ENCODE assay signal across 8 cellular contexts in the genomic region with DNA sequence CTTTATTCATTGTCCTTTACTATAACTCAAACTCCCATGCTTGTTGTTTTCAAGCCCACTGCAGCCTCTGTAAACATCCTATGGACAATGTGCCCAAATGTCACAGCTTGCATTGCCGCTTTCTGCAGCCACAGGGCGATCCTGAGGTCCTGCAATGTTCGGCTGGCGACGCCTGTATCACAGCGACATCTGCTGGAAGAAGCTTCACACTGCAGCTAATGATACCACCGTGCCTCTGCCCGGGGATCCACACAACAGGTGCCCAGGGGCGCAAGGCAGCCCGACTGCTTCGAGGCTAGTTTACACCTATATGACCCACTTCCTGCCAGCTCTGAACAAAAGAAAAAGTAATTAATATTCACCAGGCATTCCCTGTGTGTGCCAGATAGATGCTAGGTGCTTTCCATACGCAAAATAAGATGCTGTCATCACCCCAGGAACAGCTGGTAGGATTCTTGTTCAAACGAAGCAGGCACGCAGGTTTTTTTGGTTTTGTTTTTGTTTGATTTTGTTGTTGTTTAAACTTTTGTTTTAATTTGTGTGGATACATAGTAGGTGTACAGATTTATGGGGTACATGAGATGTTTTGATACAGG.
DNase-seq lines count a peak whose midpoint lies in the region; ATAC-seq and TF ChIP-seq lines count a peak whose summit lies in the region.

No MANE protein-coding gene starts in this region.

- H3K27me3 Mint-ChIP-seq in natural killer cell (ENCODE audit: low read depth in 2 of 2), result peaks cover 0 to 6% of the 10 kb centered on the region in 2 donors
- H3K27me3 Mint-ChIP-seq in stimulated activated naive CD8-positive, alpha-beta T cell treated with anti-CD3 and anti-CD28 coated beads, Interleukin-15, amount 100 ng/mL, for 72 hours, result no peaks in the 10 kb centered on the region

- H3K9me3 Mint-ChIP-seq in natural killer cell, result no peaks in the 10 kb centered on the region
- H3K9me3 Mint-ChIP-seq in stimulated activated naive CD8-positive, alpha-beta T cell treated with anti-CD3 and anti-CD28 coated beads, Interleukin-15, amount 100 ng/mL, for 72 hours, result no peaks in the 10 kb centered on the region

- peak; percentile 99 for ATAC-seq in GM19468 (IDR thresholded peaks at IDR 0.05; ENCODE audit: extremely low read depth, unreplicated experiment)
- ATAC-seq in HG03558 (IDR thresholded peaks at IDR 0.05; ENCODE audit: extremely low read depth, unreplicated experiment), result peak; percentile 96
- peak; percentile 87 for ATAC-seq in esophagus mucosa
- peak; percentile 55 to 83 (median 78) for ATAC-seq in natural killer cell
- peak; percentile 75 for ATAC-seq in stimulated activated naive CD8-positive, alpha-beta T cell treated with anti-CD3 and anti-CD28 coated beads, Interleukin-15, amount 100 ng/mL, for 72 hours

- no peak overlapping the region for H3K4me3 Mint-ChIP-seq in natural killer cell
- H3K4me3 Mint-ChIP-seq in stimulated activated naive CD8-positive, alpha-beta T cell treated with anti-CD3 and anti-CD28 coated beads, Interleukin-15, amount 100 ng/mL, for 72 hours, result no peak overlapping the region

- no peaks in the 10 kb centered on the region for H3K36me3 Mint-ChIP-seq in natural killer cell

- peak; percentile 79 for TF ChIP-seq CTCF in natural killer cell (IDR thresholded peaks at IDR 0.05)

- intact Hi-C loops in natural killer cell (cut with micrococcal nuclease), result no loop called here

- H3K27ac Mint-ChIP-seq in natural killer cell, result no peak overlapping the region
- no peak overlapping the region for H3K27ac Mint-ChIP-seq in stimulated activated naive CD8-positive, alpha-beta T cell treated with anti-CD3 and anti-CD28 coated beads, Interleukin-15, amount 100 ng/mL, for 72 hours

- no peaks in the 10 kb centered on the region for H3K4me1 Mint-ChIP-seq in natural killer cell
- H3K4me1 Mint-ChIP-seq in stimulated activated naive CD8-positive, alpha-beta T cell treated with anti-CD3 and anti-CD28 coated beads, Interleukin-15, amount 100 ng/mL, for 72 hours, result no peaks in the 10 kb centered on the region

- DNase-seq in DMS 273 treated with DMSO at 0.1 percent for 48 hours (lab: John Stamatoyannopoulos, UW) (peak; percentile 10), NOMO-1 (lab: John Stamatoyannopoulos, UW; ENCODE audit: unreplicated experiment in 2 of 2) (peak; percentile 51 to 63), natural killer cell (peak; percentile 29)
- DNase-seq in activated CD8-positive, alpha-beta memory T cell treated with anti-CD3 and anti-CD28 coated beads, Interleukin-2, amount 50 U/mL, for 4 hours, result peak; percentile 29
- DNase-seq in stimulated activated naive CD8-positive, alpha-beta T cell treated with anti-CD3 and anti-CD28 coated beads, Interleukin-15, amount 100 ng/mL, for 72 hours, result peak; percentile 59 to 61

Comparison
In these comparisons a context has a peak if more than half of its experiments do, and no peak if none do; other contexts are left out.
1. Peak in every context shown above with its lines: DNase-seq and ATAC-seq.
2. DNase-seq: peak in every context shown above with its lines; median percentile 60 in stimulated activated naive CD8-positive, alpha-beta T cell treated with anti-CD3 and anti-CD28 coated beads, Interleukin-15, amount 100 ng/mL, for 72 hours; 57 in NOMO-1; 29 in activated CD8-positive, alpha-beta memory T cell treated with anti-CD3 and anti-CD28 coated beads, Interleukin-2, amount 50 U/mL, for 4 hours; 29 in natural killer cell; 10 in DMS 273 treated with DMSO at 0.1 percent for 48 hours.